Comparison of ENCODE assay signal across 8 cellular contexts in the genomic region with DNA sequence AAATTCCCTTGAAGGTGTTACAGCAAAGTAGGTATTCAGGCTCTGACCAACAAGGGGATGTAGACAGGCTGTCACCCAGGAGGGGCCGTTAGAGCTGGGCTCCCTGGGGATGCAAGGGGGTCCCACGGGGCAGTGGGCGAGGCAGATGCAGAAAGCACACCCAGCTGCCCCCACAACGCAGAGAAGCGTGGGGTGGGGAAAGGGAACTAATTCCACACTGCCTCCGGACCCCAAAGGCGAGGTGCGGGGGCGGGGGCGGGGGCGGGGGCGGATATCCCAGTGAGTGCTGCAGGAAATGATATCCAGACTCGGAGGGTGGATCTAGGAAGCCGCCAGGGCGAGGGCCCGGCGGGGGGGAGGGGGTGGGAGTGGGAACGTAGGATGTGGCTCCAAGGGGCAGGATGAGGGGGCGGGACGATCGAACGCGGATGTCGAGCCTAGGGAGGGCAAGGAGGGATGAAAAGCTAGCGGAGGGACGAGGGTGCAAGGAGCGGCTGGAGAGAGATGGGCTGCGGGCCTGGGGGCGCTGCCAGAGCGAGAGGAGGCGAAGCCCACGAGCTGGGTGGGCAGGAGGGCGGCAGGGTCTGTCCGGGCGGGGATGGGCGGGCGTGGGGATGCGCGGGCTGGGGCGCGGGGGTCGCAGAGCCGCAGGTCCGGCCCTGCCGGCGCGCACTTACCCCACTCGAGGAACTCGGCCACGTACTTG. TPM values are rescaled to one million over a fixed set of nuclear protein-coding genes. Genes with fewer than 3 reads are reported as not detected.
DNase-seq lines count a peak whose midpoint lies in the region; TF ChIP-seq lines count a peak whose summit lies in the region.

No MANE protein-coding gene starts in this region.

- TF ChIP-seq CTCF in foreskin fibroblast (IDR thresholded peaks at IDR 0.05; ENCODE audit: low read depth, low read length), result no peak

- peak overlapping the region; percentile 97 for H3K23ac ChIP-seq in neuronal stem cell (ENCODE audit: low read depth, low read length, poor library complexity)

- peak overlapping the region; percentile 90 for H2BK5ac ChIP-seq in neuronal stem cell (ENCODE audit: low read length)

- H4K91ac ChIP-seq in neuronal stem cell (ENCODE audit: low read depth, low read length, poor library complexity), result peak overlapping the region; percentile 53

- H2BK12ac ChIP-seq in neuronal stem cell (ENCODE audit: low read length), result peak overlapping the region; percentile 94

- no peak overlapping the region for H4K8ac ChIP-seq in neuronal stem cell (ENCODE audit: low read depth, low read length)

- no CpG with 5 or more reads among the region's 50 CpGs for WGBS in neuronal stem cell (ENCODE audit: extremely low coverage in 2 of 2, insufficient read length in 2 of 2, insufficient replicate concordance in 1 of 2), 2 donors

- peaks cover 10% of the 10 kb centered on the region for H3K79me1 ChIP-seq in neuronal stem cell (ENCODE audit: low read depth, low read length)

- H3K4me3 ChIP-seq in foreskin fibroblast (ENCODE audit: low read depth in 1 of 2, low read length in 2 of 2), result peak overlapping the region; percentile 80 to 88
- H3K4me3 ChIP-seq in neuronal stem cell (ENCODE audit: low read length in 2 of 2), result peak overlapping the region; percentile 99 to 100

- H3K4me2 ChIP-seq in neuronal stem cell (ENCODE audit: insufficient read depth, low read length, poor library complexity, severe bottlenecking), result peak overlapping the region; percentile 80

- H3K4ac ChIP-seq in neuronal stem cell (ENCODE audit: low read length), result peak overlapping the region; percentile 53

- H3K27me3 ChIP-seq in neuronal stem cell (ENCODE audit: control insufficient read depth in 3 of 3, insufficient read depth in 3 of 3, low read depth in 1 of 3, low read length in 3 of 3), result no peaks in the 10 kb centered on the region

- peak; percentile 80 for DNase-seq in HK-2 (ENCODE audit: unreplicated experiment)
- peak; percentile 87 for DNase-seq in UCSD-AML1 (lab: John Stamatoyannopoulos, UW; ENCODE audit: unreplicated experiment)
- DNase-seq in foreskin fibroblast, result peak; percentile 66 to 85
- no peak for DNase-seq in neuronal stem cell (ENCODE audit: low spot score)
- DNase-seq in SHP77 treated with DMSO at 0.1 percent for 48 hours (lab: John Stamatoyannopoulos, UW), result no peak
- DNase-seq in KG1 (lab: John Stamatoyannopoulos, UW), result no peak
- no peak for DNase-seq in activated CD4-positive, alpha-beta T cell treated with anti-CD3 and anti-CD28 coated beads, Interleukin-2, amount 50 U/mL, for 4 hours

- peak overlapping the region; percentile 83 for H2AFZ ChIP-seq in neuronal stem cell (ENCODE audit: low read length)

- H3K9ac ChIP-seq in ES-I3 (ENCODE audit: low read depth, low read length) (peak overlapping the region; percentile 89), neuronal stem cell (ENCODE audit: low read depth, low read length, poor library complexity) (peak overlapping the region; percentile 99)

- H3K4me1 ChIP-seq in ES-I3 (ENCODE audit: insufficient read depth, low read length) (no peaks in the 10 kb centered on the region), neuronal stem cell (ENCODE audit: control insufficient read depth in 2 of 2, insufficient read depth in 1 of 2, low read depth in 1 of 2, low read length in 2 of 2) (peaks cover 2 to 7% of the 10 kb centered on the region in 2 donors)

- peak overlapping the region; percentile 67 for H2BK15ac ChIP-seq in neuronal stem cell (ENCODE audit: low read length)

- no peak overlapping the region for H2BK120ac ChIP-seq in neuronal stem cell (ENCODE audit: low read depth, low read length)

- H3K18ac ChIP-seq in neuronal stem cell (ENCODE audit: low read length), result peak overlapping the region; percentile 95

- H2AK5ac ChIP-seq in neuronal stem cell (ENCODE audit: low read depth, low read length), result peak overlapping the region; percentile 94

- peak overlapping the region; percentile 72 for H3K27ac ChIP-seq in neuronal stem cell (replicated peaks; ENCODE audit: low read length)

- H3K9me3 ChIP-seq in ES-I3 (ENCODE audit: control insufficient read depth, insufficient read depth, low read length), result no peaks in the 10 kb centered on the region
- H3K9me3 ChIP-seq in neuronal stem cell (replicated peaks in 1 of 2; ENCODE audit: control insufficient read depth in 2 of 2, insufficient read depth in 1 of 2, low read depth in 1 of 2, low read length in 2 of 2), result no peaks in the 10 kb centered on the region

- H3K14ac ChIP-seq in neuronal stem cell (ENCODE audit: low read length), result peak overlapping the region; percentile 47

- no peaks in the 10 kb centered on the region for H3K36me3 ChIP-seq in ES-I3 (ENCODE audit: insufficient read depth, low read length)
- H3K36me3 ChIP-seq in neuronal stem cell (replicated peaks in 1 of 2; ENCODE audit: control insufficient read depth in 2 of 2, insufficient read depth in 2 of 2, low read length in 2 of 2), result peaks cover 2 to 17% of the 10 kb centered on the region in 2 donors

RNA-seq across cellular contexts. Expression of a gene that starts 0.9 kb away (rescaled TPM):
- 44.7 TPM for polyA plus RNA-seq in neuronal stem cell (2013, experiment 1 of 2)
- polyA plus RNA-seq in neuronal stem cell (2013, experiment 2 of 2), result 45.1 TPM

RNA-seq across cellular contexts. Expression of a gene that starts 27.5 kb away (rescaled TPM):
- polyA plus RNA-seq in neuronal stem cell (2013, experiment 1 of 2), result not detected
- polyA plus RNA-seq in neuronal stem cell (2013, experiment 2 of 2), result not detected

RNA-seq across cellular contexts. Expression of a gene that starts 38.0 kb away (rescaled TPM):
- polyA plus RNA-seq in neuronal stem cell (2013, experiment 1 of 2), result not detected
- not detected for polyA plus RNA-seq in neuronal stem cell (2013, experiment 2 of 2)

Comparison
In these comparisons a context has a peak if more than half of its experiments do, and no peak if none do; other contexts are left out.
1. DNase-seq: peak in HK-2 (single experiment), UCSD-AML1 (single experiment) and foreskin fibroblast (2 of 2); none in neuronal stem cell (single experiment), SHP77 treated with DMSO at 0.1 percent for 48 hours (single experiment), KG1 (single experiment) and activated CD4-positive, alpha-beta T cell treated with anti-CD3 and anti-CD28 coated beads, Interleukin-2, amount 50 U/mL, for 4 hours (0 of 2).